ENCODE assay signal across 20 cellular contexts in genomic region chr5:149855371-149855770, GRCh38.
A peak's percentile ranks its signal among the peaks of the same experiment; 100 is the strongest.
DNase-seq lines count a peak whose midpoint lies in the region; ATAC-seq, FAIRE-seq and TF ChIP-seq lines count a peak whose summit lies in the region.
"Had no signal": no experiment of that assay in that cellular context is flagged by ENCODE, and none has a peak within 500 bp of the region (broad histone marks: within the 10 kb centered on the region; RNA-seq: fewer than 3 reads in every experiment).

No MANE protein-coding gene starts in this region.

- no peaks in the 10 kb centered on the region for H4K20me1 ChIP-seq in astrocyte (ENCODE audit: insufficient read depth, low read length)

- H3K79me2 ChIP-seq in astrocyte (ENCODE audit: insufficient read depth, low read length) = no peaks in the 10 kb centered on the region

- FAIRE-seq in astrocyte (lab: Jason Lieb, UNC) = no peak
- FAIRE-seq: GM12878, islet of Langerhans had no signal

- no peaks in the 10 kb centered on the region for H3K27me3 ChIP-seq in astrocyte (ENCODE audit: insufficient read depth, low read length)
- H3K27me3 ChIP-seq in lower lobe of right lung (ENCODE audit: low read depth) = no peaks in the 10 kb centered on the region
- H3K27me3 ChIP-seq: adrenal gland had no signal

- no peaks in the 10 kb centered on the region for H3K4me1 ChIP-seq in astrocyte (ENCODE audit: insufficient read depth, low read length)
- H3K4me1 ChIP-seq in lower lobe of right lung = peaks cover 28% of the 10 kb centered on the region

- H3K27ac ChIP-seq in astrocyte (ENCODE audit: low read depth, low read length) = no peak overlapping the region
- H3K27ac ChIP-seq in lower lobe of right lung = peak overlapping the region; percentile 56
- H3K27ac ChIP-seq: RWPE1, WERI-Rb-1 had no signal

- H3K4me2 ChIP-seq in astrocyte (ENCODE audit: low read length) = no peak overlapping the region

- H3K4me1 Mint-ChIP-seq in astrocyte (ENCODE audit: low read depth, unreplicated experiment) = no peaks in the 10 kb centered on the region

- ATAC-seq in lower lobe of right lung (no peak), GM21423 (IDR thresholded peaks at IDR 0.05; ENCODE audit: unreplicated experiment) (no peak), HG02973 (IDR thresholded peaks at IDR 0.05; ENCODE audit: unreplicated experiment) (no peak)
- ATAC-seq: GM12878 had no signal

- DNase-seq in COR-L47 (lab: John Stamatoyannopoulos, UW) = peak; percentile 89
- DNase-seq in NCI-H2107 treated with DMSO at 0.1 percent for 48 hours (lab: John Stamatoyannopoulos, UW; ENCODE audit: unreplicated experiment) = peak; percentile 41
- DNase-seq in astrocyte (ENCODE audit: low read depth) = peak; percentile 33
- DNase-seq in lower lobe of right lung = no peak
- no peak for DNase-seq in HuH-7 (ENCODE audit: low spot score)
- DNase-seq in activated effector memory CD4-positive, alpha-beta T cell treated with anti-CD3 and anti-CD28 coated beads, Interleukin-2, amount 50 U/mL, for 16 hours = no peak
- DNase-seq: activated CD8-positive, alpha-beta memory T cell treated with anti-CD3 and anti-CD28 coated beads for 24 hours; CD8-positive, alpha-beta memory T cell; head of caudate nucleus; mesenchymal stem cell; NCI-H1694 treated with DMSO at 0.1 percent for 48 hours; T-helper 1 cell; WERI-Rb-1 had no signal

- no peak overlapping the region for H3K4me3 Mint-ChIP-seq in astrocyte (ENCODE audit: unreplicated experiment)
- H3K4me3 Mint-ChIP-seq: CD8-positive, alpha-beta memory T cell; nephron had no signal

- H3K36me3 ChIP-seq in astrocyte (ENCODE audit: insufficient read depth, low read length) (no peaks in the 10 kb centered on the region), lower lobe of right lung (no peaks in the 10 kb centered on the region)
- H3K36me3 ChIP-seq: adrenal gland, WERI-Rb-1 had no signal

- no peak overlapping the region for H3K27ac Mint-ChIP-seq in astrocyte (ENCODE audit: unreplicated experiment)
- H3K27ac Mint-ChIP-seq: CD8-positive, alpha-beta memory T cell; nephron had no signal

- no peak overlapping the region for H3K4me3 ChIP-seq in astrocyte (ENCODE audit: insufficient read depth, low read depth, low read length)
- no peak overlapping the region for H3K4me3 ChIP-seq in lower lobe of right lung
- H3K4me3 ChIP-seq: adrenal gland, GM12878 had no signal

- peaks cover 10% of the 10 kb centered on the region for H3K27me3 Mint-ChIP-seq in astrocyte (ENCODE audit: low read depth, unreplicated experiment)

- peaks cover 2% of the 10 kb centered on the region for H3K36me3 Mint-ChIP-seq in astrocyte (ENCODE audit: low read depth, unreplicated experiment)
- H3K36me3 Mint-ChIP-seq: CD8-positive, alpha-beta memory T cell had no signal

- H3K9me3 ChIP-seq in astrocyte (ENCODE audit: insufficient read depth, low read depth, low read length) (no peaks in the 10 kb centered on the region), lower lobe of right lung (no peaks in the 10 kb centered on the region)
- H3K9me3 ChIP-seq: adrenal gland had no signal

- intact Hi-C loops in lower lobe of right lung (cut with DNase I) = loop anchor here (10.0 kb wide), 1 partner anchor 119 kb away; no protein-coding TSS in a partner anchor

- no peak overlapping the region for H2AFZ ChIP-seq in astrocyte (ENCODE audit: low read depth, low read length)

- TF ChIP-seq CTCF in astrocyte (IDR thresholded peaks at IDR 0.05; ENCODE audit: insufficient read depth, low read depth, low read length) = no peak
- TF ChIP-seq CTCF in lower lobe of right lung (IDR thresholded peaks at IDR 0.05) = no peak

- H3K9me3 Mint-ChIP-seq in astrocyte (ENCODE audit: unreplicated experiment) = no peaks in the 10 kb centered on the region
- H3K9me3 Mint-ChIP-seq: CD8-positive, alpha-beta memory T cell; nephron had no signal

- H3K9ac ChIP-seq in astrocyte (ENCODE audit: low read length) = no peak overlapping the region

Comparison
In these comparisons a context has a peak if more than half of its experiments do, and no peak if none do; other contexts are left out.
1. DNase-seq: peak in COR-L47 (single experiment), NCI-H2107 treated with DMSO at 0.1 percent for 48 hours (single experiment) and astrocyte (single experiment); none in lower lobe of right lung (single experiment), HuH-7 (single experiment) and activated effector memory CD4-positive, alpha-beta T cell treated with anti-CD3 and anti-CD28 coated beads, Interleukin-2, amount 50 U/mL, for 16 hours (single experiment).